17 cellular contexts compared by ENCODE assay signal in the genomic region with DNA sequence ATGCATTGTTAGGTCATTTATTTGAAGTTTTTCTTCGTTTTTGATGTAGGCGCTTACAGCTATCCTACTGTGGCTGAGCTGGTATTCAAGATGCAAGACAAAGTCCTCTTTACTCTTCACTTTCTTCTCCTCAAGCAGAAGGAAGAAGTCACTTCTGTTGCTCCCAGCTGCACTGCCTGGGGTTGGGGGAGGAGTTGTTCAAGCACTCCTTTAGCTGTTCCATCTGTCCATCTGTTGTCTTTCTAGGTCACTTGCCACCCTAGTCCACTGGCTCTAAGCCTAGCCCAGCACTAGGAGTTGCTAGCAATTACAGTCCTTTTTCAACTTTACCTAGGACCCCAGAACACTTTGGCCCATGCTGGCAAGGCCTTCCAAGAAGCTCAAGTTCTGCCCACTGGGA.
"Had no signal": no experiment of that assay in that cellular context is flagged by ENCODE, and none has a peak within 500 bp of the region (broad histone marks: within the 10 kb centered on the region; RNA-seq: fewer than 3 reads in every experiment).

No MANE protein-coding gene starts in this region.

- ATAC-seq: right lobe of liver had no signal

- H3K9me3 ChIP-seq: breast epithelium, colonic mucosa, heart left ventricle, right lobe of liver, suprapubic skin, transverse colon, uterus had no signal

- DNase-seq: activated CD4-positive, alpha-beta T cell treated with anti-CD3 and anti-CD28 coated beads for 4 hours; activated CD4-positive, CD25-positive, alpha-beta regulatory T cell; activated naive CD8-positive, alpha-beta T cell treated with anti-CD3 and anti-CD28 coated beads, Interleukin-2, amount 10 ng/mL, durations not matched to agents 7 days and 5 days; amniotic stem cell; colonic mucosa; heart left ventricle; islet precursor cell; left cardiac atrium; mesenchymal stem cell; occipital lobe; posterior cingulate gyrus; right lobe of liver; uterus had no signal

- H3K36me3 ChIP-seq: breast epithelium, colonic mucosa, heart left ventricle, right lobe of liver, suprapubic skin, transverse colon, uterus had no signal

- H3K27ac ChIP-seq: breast epithelium, colonic mucosa, heart left ventricle, right lobe of liver, skin epidermis, suprapubic skin had no signal

- H3K4me3 ChIP-seq: breast epithelium, colonic mucosa, heart left ventricle, right lobe of liver, skin epidermis, suprapubic skin, transverse colon, uterus had no signal

- H3K4me1 ChIP-seq: breast epithelium, colonic mucosa, right lobe of liver, suprapubic skin, uterus had no signal

- H3K27me3 ChIP-seq: breast epithelium, colonic mucosa, heart left ventricle, right lobe of liver, suprapubic skin, transverse colon, uterus had no signal
